11 cellular contexts compared by ENCODE assay signal in the genomic region with DNA sequence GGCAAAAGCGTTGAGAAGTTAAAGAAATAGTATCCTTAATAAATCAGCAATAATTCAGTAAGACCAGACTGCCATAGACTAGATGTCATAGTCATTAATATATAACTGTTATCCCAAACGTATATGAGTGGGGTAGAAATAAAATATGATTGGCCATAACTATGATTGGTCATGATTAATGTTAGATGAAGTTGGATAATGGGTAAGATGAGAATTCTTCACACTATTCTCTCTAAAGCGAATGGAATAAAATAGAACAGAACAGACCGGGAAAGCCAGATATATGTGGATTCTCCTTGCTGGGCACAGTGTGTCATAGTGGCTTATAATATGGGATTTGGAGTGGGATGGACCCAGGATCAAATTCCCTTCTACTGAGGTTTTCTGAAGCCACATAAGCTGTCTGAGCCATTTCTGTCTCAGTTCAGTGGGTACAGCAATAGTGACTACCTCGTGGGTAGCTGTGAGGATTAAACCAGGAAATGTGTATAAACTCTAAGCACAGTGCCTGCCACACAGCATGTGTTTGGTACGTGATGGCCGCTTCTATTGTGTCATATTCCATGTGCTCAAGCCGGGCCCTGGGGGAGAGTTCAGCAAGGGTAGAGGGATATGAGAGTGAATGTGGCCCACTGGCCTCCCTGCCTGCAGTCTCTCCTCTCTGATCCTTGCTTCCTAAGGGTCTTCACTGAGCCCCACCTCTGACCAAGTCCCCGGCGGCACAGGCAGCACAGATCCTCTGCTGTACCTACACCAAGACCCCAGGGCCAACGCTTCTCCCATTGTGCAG. TPM values are rescaled to one million over a fixed set of nuclear protein-coding genes. Genes with fewer than 3 reads are reported as not detected.
DNase-seq lines count a peak whose midpoint lies in the region; ATAC-seq and TF ChIP-seq lines count a peak whose summit lies in the region.
"Had no signal": no experiment of that assay in that cellular context is flagged by ENCODE, and none has a peak within 500 bp of the region (broad histone marks: within the 10 kb centered on the region; RNA-seq: fewer than 3 reads in every experiment).

No MANE protein-coding gene starts in this region.

- no peak for TF ChIP-seq POLR2A in suprapubic skin (IDR thresholded peaks at IDR 0.05)

- no peaks in the 10 kb centered on the region for H3K27me3 ChIP-seq in CD4-positive, alpha-beta T cell (ENCODE audit: control insufficient read depth, insufficient read depth, low read length)
- no peaks in the 10 kb centered on the region for H3K27me3 ChIP-seq in naive thymus-derived CD4-positive, alpha-beta T cell (ENCODE audit: control insufficient read depth in 2 of 2, insufficient read depth in 2 of 2, low read length in 2 of 2)
- no peaks in the 10 kb centered on the region for H3K27me3 ChIP-seq in suprapubic skin
- H3K27me3 ChIP-seq: uterus had no signal

- no peak for TF ChIP-seq EP300 in suprapubic skin (IDR thresholded peaks at IDR 0.05)

- no peak overlapping the region for H3K4me3 Mint-ChIP-seq in CD4-positive, alpha-beta T cell
- peak overlapping the region in 2 of 4 donors; percentile 49 to 60 for H3K4me3 Mint-ChIP-seq in IgD-negative memory B cell
- H3K4me3 Mint-ChIP-seq in naive thymus-derived CD4-positive, alpha-beta T cell: peak overlapping the region in 7 of 10 donors; percentile 4 to 73 (median 62)

- intact Hi-C loops in CD4-positive, alpha-beta T cell (cut with DNase I, micrococcal nuclease): loop anchor here in 1 of 2 experiments (2.0 kb wide), 1 partner anchor 23 kb away; a partner anchor contains a TSS
- intact Hi-C loops in naive thymus-derived CD4-positive, alpha-beta T cell (cut with micrococcal nuclease): no loop called here

- H3K27ac ChIP-seq in CD4-positive, alpha-beta T cell (ENCODE audit: low read depth, low read length): no peak overlapping the region
- no peak overlapping the region for H3K27ac ChIP-seq in naive thymus-derived CD4-positive, alpha-beta T cell (ENCODE audit: low read depth, low read length)
- no peak overlapping the region for H3K27ac ChIP-seq in suprapubic skin

- no peaks in the 10 kb centered on the region for H3K9me3 ChIP-seq in CD4-positive, alpha-beta T cell (ENCODE audit: control insufficient read depth, low read length)
- H3K9me3 ChIP-seq in naive thymus-derived CD4-positive, alpha-beta T cell (ENCODE audit: control insufficient read depth in 2 of 3, low read length in 3 of 3): no peaks in the 10 kb centered on the region
- H3K9me3 ChIP-seq in suprapubic skin: no peaks in the 10 kb centered on the region
- H3K9me3 ChIP-seq: uterus had no signal

- no peaks in the 10 kb centered on the region for H3K27me3 Mint-ChIP-seq in CD4-positive, alpha-beta T cell
- H3K27me3 Mint-ChIP-seq in IgD-negative memory B cell: no peaks in the 10 kb centered on the region
- H3K27me3 Mint-ChIP-seq in naive thymus-derived CD4-positive, alpha-beta T cell: no peaks in the 10 kb centered on the region

- DNase-seq in CD4-positive, alpha-beta T cell: no peak
- DNase-seq in amniotic epithelial cell (ENCODE audit: low read depth) (peak; percentile 38), HuH-7.5 (ENCODE audit: low spot score) (no peak), suprapubic skin (ENCODE audit: low spot score in 2 of 2) (no peak)
- no peak for DNase-seq in naive thymus-derived CD4-positive, alpha-beta T cell

- no peak for ATAC-seq in CD4-positive, alpha-beta T cell (ENCODE audit: poor library complexity)
- ATAC-seq in naive thymus-derived CD4-positive, alpha-beta T cell: no peak
- no peak for ATAC-seq in GM21737 (IDR thresholded peaks at IDR 0.05; ENCODE audit: unreplicated experiment)
- no peak for ATAC-seq in HG02623 (IDR thresholded peaks at IDR 0.05; ENCODE audit: unreplicated experiment)

- no peak overlapping the region for H3K4me3 ChIP-seq in naive thymus-derived CD4-positive, alpha-beta T cell (ENCODE audit: low read length)
- no peak overlapping the region for H3K4me3 ChIP-seq in suprapubic skin
- H3K4me3 ChIP-seq: uterus had no signal

- 74% methylated on average over 9 of the region's 11 CpGs for WGBS in suprapubic skin

- H3K27ac Mint-ChIP-seq in CD4-positive, alpha-beta T cell: peak overlapping the region; percentile 72
- peak overlapping the region; percentile 78 to 92 (median 90) for H3K27ac Mint-ChIP-seq in IgD-negative memory B cell
- peak overlapping the region; percentile 52 to 91 (median 80) for H3K27ac Mint-ChIP-seq in naive thymus-derived CD4-positive, alpha-beta T cell

- POLR2A ChIA-PET in CD4-positive, alpha-beta T cell (lab: Charles Lee): interaction anchor here (1.0 to 3.5 kb wide), 7 partner anchors 10 to 90 kb away, joined by 3 to 14 read pairs (median 3); a partner anchor contains a TSS
- POLR2A ChIA-PET in naive thymus-derived CD4-positive, alpha-beta T cell (lab: Charles Lee): interaction anchor here (0.6 to 4.4 kb wide), 12 partner anchors 10 to 187 kb away, joined by 3 to 27 read pairs (median 4); a partner anchor contains a TSS

- no peaks in the 10 kb centered on the region for H3K36me3 Mint-ChIP-seq in CD4-positive, alpha-beta T cell (ENCODE audit: low read depth)
- no peaks in the 10 kb centered on the region for H3K36me3 Mint-ChIP-seq in IgD-negative memory B cell
- no peaks in the 10 kb centered on the region for H3K36me3 Mint-ChIP-seq in naive thymus-derived CD4-positive, alpha-beta T cell

- no peaks in the 10 kb centered on the region for H3K36me3 ChIP-seq in naive thymus-derived CD4-positive, alpha-beta T cell (ENCODE audit: control insufficient read depth in 2 of 3, insufficient read depth in 3 of 3, low read length in 3 of 3)
- H3K36me3 ChIP-seq in suprapubic skin: no peaks in the 10 kb centered on the region
- H3K36me3 ChIP-seq: uterus had no signal

- CTCF ChIA-PET in CD4-positive, alpha-beta T cell (lab: Charles Lee): interaction anchor here (0.7 to 3.6 kb wide), 18 partner anchors 20 to 136 kb away, joined by 3 to 22 read pairs (median 5); a partner anchor contains a TSS
- CTCF ChIA-PET in naive thymus-derived CD4-positive, alpha-beta T cell (lab: Charles Lee): interaction anchor here (0.5 to 4.9 kb wide), 24 partner anchors 13 to 618 kb away, joined by 3 to 44 read pairs (median 4); a partner anchor contains a TSS

- peaks cover 19% of the 10 kb centered on the region for H3K4me1 Mint-ChIP-seq in CD4-positive, alpha-beta T cell (ENCODE audit: low read depth)
- H3K4me1 Mint-ChIP-seq in IgD-negative memory B cell: peaks cover 18 to 25% (median 25%) of the 10 kb centered on the region in 3 donors
- H3K4me1 Mint-ChIP-seq in naive thymus-derived CD4-positive, alpha-beta T cell: peaks cover 20 to 27% (median 22%) of the 10 kb centered on the region in 7 donors

- TF ChIP-seq CTCF in CD4-positive, alpha-beta T cell (IDR thresholded peaks at IDR 0.05): no peak
- TF ChIP-seq CTCF in suprapubic skin (IDR thresholded peaks at IDR 0.05): no peak

- no peaks in the 10 kb centered on the region for H3K9me3 Mint-ChIP-seq in CD4-positive, alpha-beta T cell
- H3K9me3 Mint-ChIP-seq in IgD-negative memory B cell: no peaks in the 10 kb centered on the region
- peaks cover 0 to 2% (median 0%) of the 10 kb centered on the region in 11 donors for H3K9me3 Mint-ChIP-seq in naive thymus-derived CD4-positive, alpha-beta T cell

- H3K4me1 ChIP-seq in naive thymus-derived CD4-positive, alpha-beta T cell (ENCODE audit: control insufficient read depth in 2 of 2, insufficient read depth in 2 of 2, low read length in 2 of 2): peaks cover 7 to 19% of the 10 kb centered on the region in 2 donors
- H3K4me1 ChIP-seq in suprapubic skin: peaks cover 14% of the 10 kb centered on the region
- H3K4me1 ChIP-seq: uterus had no signal

RNA-seq across cellular contexts. Expression of a gene that starts 3.6 kb away (rescaled TPM):
- total RNA-seq in CD4-positive, alpha-beta T cell: not detected
- 0.79 TPM for polyA plus RNA-seq in IgD-negative memory B cell
- total RNA-seq in naive thymus-derived CD4-positive, alpha-beta T cell: not detected
- polyA plus RNA-seq in naive thymus-derived CD4-positive, alpha-beta T cell: under 1 TPM; 0.17 to 0.25 TPM
- 1 to 10 TPM in 1 of 4 donors, under 1 TPM in 1, not detected in 2; 0.72 to 1.7 TPM for total RNA-seq in suprapubic skin
- total RNA-seq: kidney epithelial cell, SK-MEL-5 had no signal

RNA-seq across cellular contexts. Expression of a gene that starts 24.0 kb away (rescaled TPM):
- total RNA-seq in CD4-positive, alpha-beta T cell: 100 to 1,000 TPM; 424 to 434 TPM
- polyA plus RNA-seq in IgD-negative memory B cell: 134 TPM
- total RNA-seq in naive thymus-derived CD4-positive, alpha-beta T cell: 100 to 1,000 TPM; 380 to 615 (median 394) TPM
- 100 to 1,000 TPM in 1 of 2 donors, 10 to 100 TPM in 1; 76.0 to 122 TPM for polyA plus RNA-seq in naive thymus-derived CD4-positive, alpha-beta T cell
- 100 to 1,000 TPM in 1 of 4 donors, 10 to 100 TPM in 3; 36.9 to 133 (median 54.4) TPM for total RNA-seq in suprapubic skin

RNA-seq across cellular contexts. Expression of a gene that starts 33.4 kb away (rescaled TPM):
- 100 to 1,000 TPM; 217 to 227 TPM for total RNA-seq in CD4-positive, alpha-beta T cell
- 298 TPM for polyA plus RNA-seq in IgD-negative memory B cell
- total RNA-seq in naive thymus-derived CD4-positive, alpha-beta T cell: 100 to 1,000 TPM; 102 to 226 (median 131) TPM
- polyA plus RNA-seq in naive thymus-derived CD4-positive, alpha-beta T cell: 10 to 100 TPM; 42.0 to 61.8 TPM
- 100 to 1,000 TPM; 146 to 246 (median 160) TPM for total RNA-seq in suprapubic skin
